In genomic region chr21:43603641-43604504, GRCh38 we compare ENCODE assay signal across 13 cellular contexts. TPM values are rescaled to one million over a fixed set of nuclear protein-coding genes. Genes with fewer than 3 reads are reported as not detected.
DNase-seq lines count a peak whose midpoint lies in the region; ATAC-seq, FAIRE-seq and TF ChIP-seq lines count a peak whose summit lies in the region.
"Had no signal": no experiment of that assay in that cellular context is flagged by ENCODE, and none has a peak within 500 bp of the region (broad histone marks: within the 10 kb centered on the region; RNA-seq: fewer than 3 reads in every experiment).

No MANE protein-coding gene starts in this region.

- H3K4me2 ChIP-seq in K562 (ENCODE audit: insufficient read depth, low read length) = no peak overlapping the region

- FAIRE-seq in K562 (lab: Jason Lieb, UNC) = no peak

- H3K27ac ChIP-seq in K562 (ENCODE audit: extremely low read depth, low read depth, low read length) = no peak overlapping the region
- H3K27ac ChIP-seq in lower lobe of right lung = peak overlapping the region; percentile 65
- peak overlapping the region in 2 of 4 donors; percentile 2 to 24 for H3K27ac ChIP-seq in gastroesophageal sphincter

- H3K9me1 ChIP-seq in K562 (ENCODE audit: control insufficient read depth, insufficient read depth, low read length) = no peaks in the 10 kb centered on the region

- DNase-seq in A172 (ENCODE audit: low spot score) (peak; percentile 27), HFF-Myc (ENCODE audit: extremely low read depth, low read depth) (peak; percentile 76), K562 (ENCODE audit: extremely low read depth in 1 of 4, low spot score in 3 of 4) (peak in 1 of 4 experiments; percentile 7), lower lobe of right lung (no peak), NCI-H187 treated with DMSO at 0.1 percent for 48 hours (lab: John Stamatoyannopoulos, UW) (no peak), G401 (ENCODE audit: low spot score) (no peak)
- DNase-seq in effector CD4-positive, alpha-beta T cell = no peak
- DNase-seq: activated CD4-positive, alpha-beta T cell treated with anti-CD3 and anti-CD28 coated beads, Interleukin-2, amount 10 ng/mL, durations not matched to agents 24 days and 14 days; activated gamma-delta T cell treated with Interleukin-2 at 50 U/mL for 16 hours; CD8-positive, alpha-beta T cell; NCI-H446; nucleus accumbens had no signal

- peak; percentile 49 for ATAC-seq in K562
- ATAC-seq in lower lobe of right lung = no peak
- ATAC-seq in gastroesophageal sphincter = no peak
- ATAC-seq: CD8-positive, alpha-beta T cell had no signal

- BruUV-seq in K562 (replicated peaks; lab: Mats Ljungman, UMichigan) = no TSS peak

- POLR2A ChIA-PET in K562 (lab: Yijun Ruan, JAX) = interaction anchor here (0.6 kb wide), 1 partner anchor 89 kb away, joined by 6 read pairs; no protein-coding TSS in a partner anchor

- TF ChIP-seq CTCF in HFF-Myc (IDR thresholded peaks at IDR 0.05; ENCODE audit: low read depth, low read length, missing control alignments) (no peak), K562 (IDR thresholded peaks at IDR 0.05 in 2 of 3, conservative IDR thresholded peaks at IDR 0.05 in 1 of 3; ENCODE audit: insufficient read depth in 2 of 3, low read depth in 1 of 3, low read length in 3 of 3) (no peak), lower lobe of right lung (IDR thresholded peaks at IDR 0.05) (no peak), gastroesophageal sphincter (IDR thresholded peaks at IDR 0.05) (no peak)

- no peaks in the 10 kb centered on the region for H4K20me1 ChIP-seq in K562 (replicated peaks; ENCODE audit: control insufficient read depth, insufficient read depth, low read length)

- CTCF ChIA-PET in K562 (lab: Yijun Ruan, JAX; ENCODE audit: low intra/inter-chr PET ratio) = no interaction called here

- no peak overlapping the region for H2AFZ ChIP-seq in K562 (ENCODE audit: low read depth, low read length)

- H3K36me3 ChIP-seq in K562 (ENCODE audit: control insufficient read depth, insufficient read depth, low read length) (no peaks in the 10 kb centered on the region), lower lobe of right lung (no peaks in the 10 kb centered on the region), gastroesophageal sphincter (no peaks in the 10 kb centered on the region)

- H3K9me3 ChIP-seq in K562 (replicated peaks; ENCODE audit: control insufficient read depth, insufficient read depth, low read depth, low read length) (no peaks in the 10 kb centered on the region), lower lobe of right lung (no peaks in the 10 kb centered on the region), gastroesophageal sphincter (no peaks in the 10 kb centered on the region)

- H3K4me3 ChIP-seq in HFF-Myc (replicated peaks; ENCODE audit: low read depth, low read length) (no peak overlapping the region), K562 (no peak overlapping the region), lower lobe of right lung (no peak overlapping the region), gastroesophageal sphincter (no peak overlapping the region)

- TF ChIP-seq EP300 in K562 (IDR thresholded peaks at IDR 0.05; ENCODE audit: low read length) (no peak), gastroesophageal sphincter (IDR thresholded peaks at IDR 0.05) (no peak)

- TF ChIP-seq POLR2A in K562 (conservative IDR thresholded peaks at IDR 0.05) (no peak), gastroesophageal sphincter (IDR thresholded peaks at IDR 0.05) (no peak)

- no peak for TF ChIP-seq RAD21 in K562 (CRISPR knock-in tag; conservative IDR thresholded peaks at IDR 0.05 in 1 of 2, IDR thresholded peaks at IDR 0.05 in 1 of 2)

- H3K27me3 ChIP-seq in K562 (ENCODE audit: control insufficient read depth in 2 of 2, insufficient read depth in 2 of 2, low read length in 2 of 2) = peaks cover 19 to 33% of the 10 kb centered on the region in 2 experiments; a peak in 4 of 5 replicates
- no peaks in the 10 kb centered on the region for H3K27me3 ChIP-seq in lower lobe of right lung (ENCODE audit: low read depth)
- no peaks in the 10 kb centered on the region for H3K27me3 ChIP-seq in gastroesophageal sphincter

- intact Hi-C loops in K562 (cut with micrococcal nuclease) = no loop called here
- intact Hi-C loops in lower lobe of right lung (cut with DNase I) = no loop called here

- in situ Hi-C loops in K562 (cut with MboI) = loop anchor here (25.0 kb wide), 1 partner anchor 92 kb away; no protein-coding TSS in a partner anchor
- in situ Hi-C loops in G401 (cut with HindIII; ENCODE audit: low sequenced_read_pairs) = no loop called here

- whole genome bisulfite sequencing in K562 (ENCODE audit: insufficient coverage, low coverage, missing lambda C conversion rate) = 10% methylated on average over 5 of the region's 8 CpGs
- 77 to 88% methylated on average over 7 of the region's 8 CpGs for WGBS in gastroesophageal sphincter (ENCODE audit: low coverage in 1 of 2), 2 donors

- no peaks in the 10 kb centered on the region for H3K79me2 ChIP-seq in K562 (ENCODE audit: control insufficient read depth, insufficient read depth, low read length)

- no peak overlapping the region for H3K9ac ChIP-seq in K562 (ENCODE audit: insufficient read depth in 1 of 2, low read depth in 2 of 2, low read length in 2 of 2)

- peaks cover 0 to 4% of the 10 kb centered on the region in 2 experiments; a peak in 1 of 5 replicates for H3K4me1 ChIP-seq in K562 (replicated peaks in 1 of 2; ENCODE audit: control insufficient read depth in 2 of 2, insufficient read depth in 2 of 2, low read length in 2 of 2)
- no peaks in the 10 kb centered on the region for H3K4me1 ChIP-seq in lower lobe of right lung
- no peaks in the 10 kb centered on the region for H3K4me1 ChIP-seq in gastroesophageal sphincter

TF ChIP-seq in K562, 482 proteins besides CTCF, POLR2A, EP300 and RAD21 (continues in another document):
- no peak for TF ChIP-seq HMGXB4 (CRISPR knock-in tag; IDR thresholded peaks at IDR 0.05)
- no peak for TF ChIP-seq ZFP36 (IDR thresholded peaks at IDR 0.05; ENCODE audit: low read depth, low read length, partially characterized antibody)

RNA-seq across cellular contexts. Expression of gene HSF2BP, which starts 55.4 kb away (rescaled TPM):
- 8.8 and 9.1 TPM in 2 replicates for total RNA-seq in A172 (2014; rRNA removed; shearing (Covaris generic))
- 0.56 and 0.69 TPM in 2 replicates for total RNA-seq in K562 (2011; cell fraction: chromatin; rRNA removed; ENCODE audit: low replicate concordance)
- 0.17 and 0.39 TPM in 2 replicates for total RNA-seq in K562 (2011; cell fraction: nucleolus; rRNA removed)
- 0.29 and 0.61 TPM in 2 replicates for total RNA-seq in K562 (2011; cell fraction: nucleoplasm; rRNA removed)
- 0.20 TPM in 1 of 2 replicates, not detected in the other for total RNA-seq in K562 (2014; rRNA removed)
- total RNA-seq in K562 (2014; rRNA removed; fragmentation: Illumina TruSeq; extraction: Trizol) = 0.19 and 0.22 TPM in 2 replicates
- total RNA-seq in K562 (2015; rRNA removed; fragmentation: Illumina TruSeq; extraction: Trizol) = 0.18 and 0.23 TPM in 2 replicates
- total RNA-seq in K562 (2021) = 0.22 and 0.55 TPM in 2 replicates
- 0.20 and 0.30 TPM in 2 replicates for polyA plus RNA-seq in K562 (2011; rRNA removed)
- 0.34 TPM in 2 replicates for polyA plus RNA-seq in K562 (2011; cell fraction: cytosol; rRNA removed)
- 0.18 and 0.38 TPM in 2 replicates for polyA plus RNA-seq in K562 (2011; cell fraction: nucleus; rRNA removed)
- 0.18 and 0.21 TPM in 2 replicates for polyA plus RNA-seq in K562 (2012)
- 0.12 TPM in 1 of 2 replicates, not detected in the other for polyA plus RNA-seq in K562 (2014; fragmentation: Illumina TruSeq; extraction: Trizol)
- polyA plus RNA-seq in K562 (2014; fragmentation: Nextera tagmentation; extraction: Ambion mirVana) = under 1 TPM in 1 of 2 experiments, not detected in 1; 0.04 TPM
- polyA plus RNA-seq in K562 (2014; rRNA removed) = 0.53 and 0.57 TPM in 2 replicates
- 0.11 and 0.12 TPM in 2 replicates for polyA minus RNA-seq in K562 (2011; rRNA and poly(A)+ RNA removed)
- polyA minus RNA-seq in K562 (2011; cell fraction: cytosol; rRNA and poly(A)+ RNA removed) = not detected in 2 replicates
- polyA minus RNA-seq in K562 (2011; cell fraction: nucleus; rRNA and poly(A)+ RNA removed) = 0.22 and 0.27 TPM in 2 replicates
- 0.32 TPM for total RNA-seq in lower lobe of right lung
- total RNA-seq in G401 (2014; rRNA removed; shearing (Covaris generic)) = 5.3 and 9.1 TPM in 2 replicates
- 1 to 10 TPM in 2 of 4 donors, under 1 TPM in 2; 0.40 to 2.4 (median 1.2) TPM for total RNA-seq in gastroesophageal sphincter

RNA-seq across cellular contexts. Expression of gene RRP1B, which starts 55.5 kb away (rescaled TPM):
- 61.0 and 70.9 TPM in 2 replicates for total RNA-seq in A172 (2014; rRNA removed; shearing (Covaris generic))
- total RNA-seq in K562 (2011; cell fraction: chromatin; rRNA removed; ENCODE audit: low replicate concordance) = 24.0 and 28.8 TPM in 2 replicates
- 15.3 and 16.3 TPM in 2 replicates for total RNA-seq in K562 (2011; cell fraction: nucleolus; rRNA removed)
- total RNA-seq in K562 (2011; cell fraction: nucleoplasm; rRNA removed) = 18.6 and 20.9 TPM in 2 replicates
- total RNA-seq in K562 (2014; rRNA removed) = 41.9 and 58.6 TPM in 2 replicates
- total RNA-seq in K562 (2014; rRNA removed; fragmentation: Illumina TruSeq; extraction: Trizol) = 43.4 and 46.4 TPM in 2 replicates
- 49.7 and 49.8 TPM in 2 replicates for total RNA-seq in K562 (2015; rRNA removed; fragmentation: Illumina TruSeq; extraction: Trizol)
- total RNA-seq in K562 (2021) = 66.6 and 66.7 TPM in 2 replicates
- polyA plus RNA-seq in K562 (2011; rRNA removed) = 20.4 and 21.4 TPM in 2 replicates
- polyA plus RNA-seq in K562 (2011; cell fraction: cytosol; rRNA removed) = 14.2 and 16.4 TPM in 2 replicates
- 18.5 and 23.6 TPM in 2 replicates for polyA plus RNA-seq in K562 (2011; cell fraction: nucleus; rRNA removed)
- 20.2 and 31.0 TPM in 2 replicates for polyA plus RNA-seq in K562 (2012)
- polyA plus RNA-seq in K562 (2014; fragmentation: Illumina TruSeq; extraction: Trizol) = 48.4 and 49.4 TPM in 2 replicates
- 1 to 10 TPM; 6.8 to 8.0 TPM for polyA plus RNA-seq in K562 (2014; fragmentation: Nextera tagmentation; extraction: Ambion mirVana)
- 31.3 and 33.1 TPM in 2 replicates for polyA plus RNA-seq in K562 (2014; rRNA removed)
- 32.2 and 37.5 TPM in 2 replicates for polyA minus RNA-seq in K562 (2011; rRNA and poly(A)+ RNA removed)
- polyA minus RNA-seq in K562 (2011; cell fraction: cytosol; rRNA and poly(A)+ RNA removed) = 30.1 and 30.8 TPM in 2 replicates
- 8.1 and 12.1 TPM in 2 replicates for polyA minus RNA-seq in K562 (2011; cell fraction: nucleus; rRNA and poly(A)+ RNA removed)
- 18.1 TPM for total RNA-seq in lower lobe of right lung
- 34.0 and 40.5 TPM in 2 replicates for total RNA-seq in G401 (2014; rRNA removed; shearing (Covaris generic))
- 10 to 100 TPM; 17.8 to 23.7 (median 21.2) TPM for total RNA-seq in gastroesophageal sphincter

Comparison
In these comparisons a context has a peak if more than half of its experiments do, and no peak if none do; other contexts are left out.
1. DNase-seq: peak in A172 (single experiment) and HFF-Myc (single experiment); none in lower lobe of right lung (single experiment), NCI-H187 treated with DMSO at 0.1 percent for 48 hours (single experiment), effector CD4-positive, alpha-beta T cell (single experiment) and G401 (single experiment).